Comparison of ENCODE assay signal across 13 cellular contexts in genomic region chr18:61203151-61203550, GRCh38.
"Had no signal": no experiment of that assay in that cellular context is flagged by ENCODE, and none has a peak within 500 bp of the region (broad histone marks: within the 10 kb centered on the region; RNA-seq: fewer than 3 reads in every experiment).

No MANE protein-coding gene starts in this region.

- H3K4me3 Mint-ChIP-seq: activated naive CD8-positive, alpha-beta T cell treated with anti-CD3 and anti-CD28 coated beads for 36 hours; activated T-helper 1 cell treated with anti-CD3 and anti-CD28 coated beads, Interleukin-12 subunit alpha, Interleukin-12 subunit beta, Interleukin-2, Interleukin-4 antibody, amounts not matched to agents 30 ng/mL and 10 ng/mL and 1 ng/mL, durations not matched to agents 14 hours and 24 hours and 36 hours; immature natural killer cell; neural crest cell had no signal

- DNase-seq: activated naive CD8-positive, alpha-beta T cell treated with anti-CD3 and anti-CD28 coated beads for 36 hours; gastrocnemius medialis; heart left ventricle; immature natural killer cell; left cardiac atrium; lower lobe of right lung; midbrain; spleen; stomach had no signal

- H3K27me3 ChIP-seq: cardiac muscle cell, gastrocnemius medialis, heart left ventricle, spleen, stomach had no signal

- H3K27me3 Mint-ChIP-seq: activated naive CD8-positive, alpha-beta T cell treated with anti-CD3 and anti-CD28 coated beads for 36 hours had no signal

- H3K9me3 ChIP-seq: gastrocnemius medialis, heart left ventricle, lower lobe of right lung, spleen, stomach, thoracic aorta had no signal

- H3K36me3 ChIP-seq: cardiac muscle cell, gastrocnemius medialis, heart left ventricle, lower lobe of right lung, spleen, stomach, thoracic aorta had no signal

- H3K27ac ChIP-seq: cardiac muscle cell, gastrocnemius medialis, heart left ventricle, lower lobe of right lung, spleen, stomach, thoracic aorta had no signal

- H3K4me3 ChIP-seq: cardiac muscle cell, gastrocnemius medialis, heart left ventricle, lower lobe of right lung, spleen, stomach, thoracic aorta had no signal

- H3K36me3 Mint-ChIP-seq: activated naive CD8-positive, alpha-beta T cell treated with anti-CD3 and anti-CD28 coated beads for 36 hours; immature natural killer cell had no signal

- H3K4me1 Mint-ChIP-seq: activated naive CD8-positive, alpha-beta T cell treated with anti-CD3 and anti-CD28 coated beads for 36 hours; immature natural killer cell; neural crest cell had no signal

- H3K9me3 Mint-ChIP-seq: activated naive CD8-positive, alpha-beta T cell treated with anti-CD3 and anti-CD28 coated beads for 36 hours; activated T-helper 1 cell treated with anti-CD3 and anti-CD28 coated beads, Interleukin-12 subunit alpha, Interleukin-12 subunit beta, Interleukin-2, Interleukin-4 antibody, amounts not matched to agents 30 ng/mL and 10 ng/mL and 1 ng/mL, durations not matched to agents 14 hours and 24 hours and 36 hours; neural crest cell had no signal

- H3K4me1 ChIP-seq: gastrocnemius medialis, heart left ventricle, lower lobe of right lung, spleen, stomach had no signal

- H3K27ac Mint-ChIP-seq: activated naive CD8-positive, alpha-beta T cell treated with anti-CD3 and anti-CD28 coated beads for 36 hours; activated T-helper 1 cell treated with anti-CD3 and anti-CD28 coated beads, Interleukin-12 subunit alpha, Interleukin-12 subunit beta, Interleukin-2, Interleukin-4 antibody, amounts not matched to agents 30 ng/mL and 10 ng/mL and 1 ng/mL, durations not matched to agents 14 hours and 24 hours and 36 hours; immature natural killer cell had no signal
